In the genomic region with DNA sequence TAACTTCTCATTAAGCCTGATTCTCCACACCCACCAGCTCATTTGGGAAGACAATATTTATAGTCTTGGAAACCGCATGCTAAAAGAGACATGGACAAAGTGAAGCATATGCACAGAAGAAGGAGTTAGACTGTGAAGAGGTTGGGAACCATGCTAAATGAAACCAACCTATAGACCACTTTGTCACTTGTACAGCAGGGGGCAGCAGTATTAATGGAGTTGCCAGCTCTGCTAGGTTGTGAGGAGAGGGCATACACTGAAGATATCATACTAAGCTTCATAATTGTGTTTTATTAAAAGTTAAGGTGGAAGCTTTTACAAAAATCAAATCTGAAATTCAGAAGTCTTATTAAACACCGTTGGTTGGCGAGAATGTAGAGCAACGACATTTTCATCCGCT, we compare ENCODE assay signal across 10 cellular contexts. TPM values are rescaled to one million over a fixed set of nuclear protein-coding genes. Genes with fewer than 3 reads are reported as not detected.
DNase-seq lines count a peak whose midpoint lies in the region; ATAC-seq and TF ChIP-seq lines count a peak whose summit lies in the region.
"Had no signal": no experiment of that assay in that cellular context is flagged by ENCODE, and none has a peak within 500 bp of the region (broad histone marks: within the 10 kb centered on the region; RNA-seq: fewer than 3 reads in every experiment).

No MANE protein-coding gene starts in this region.

- peak; percentile 83 for TF ChIP-seq CTCF in WERI-Rb-1 (IDR thresholded peaks at IDR 0.05; ENCODE audit: low read depth, low read length)
- no peak for TF ChIP-seq CTCF in psoas muscle (IDR thresholded peaks at IDR 0.05)

- intact Hi-C loops in psoas muscle (cut with DNase I): no loop called here

- peaks cover 10% of the 10 kb centered on the region for H3K9me3 ChIP-seq in WERI-Rb-1 (ENCODE audit: severe bottlenecking)
- H3K9me3 ChIP-seq in psoas muscle: no peaks in the 10 kb centered on the region

- H3K4me1 ChIP-seq in psoas muscle: no peaks in the 10 kb centered on the region

- DNase-seq in Caki2 (ENCODE audit: low read depth) (peak; percentile 29), LHCN-M2 (ENCODE audit: low read depth) (peak; percentile 47), WERI-Rb-1 (peak; percentile 53), left kidney (ENCODE audit: low read depth, low spot score) (peak; percentile 47), cerebellar nuclear complex (lab: John Stamatoyannopoulos, UW) (no peak), psoas muscle (no peak)
- no peak for DNase-seq in activated effector memory CD4-positive, alpha-beta T cell treated with Interleukin-2 at 50 U/mL for 16 hours

- peak; percentile 83 for ATAC-seq in GM19035 (IDR thresholded peaks at IDR 0.05; ENCODE audit: unreplicated experiment)
- no peak for ATAC-seq in psoas muscle
- ATAC-seq: K562 had no signal

- 84 to 93% (median 85%) methylated on average over 5 of the region's 5 CpGs for WGBS in psoas muscle, 3 donors

- H3K27me3 ChIP-seq in WERI-Rb-1 (ENCODE audit: insufficient read depth, low read depth, severe bottlenecking) (peaks cover 3% of the 10 kb centered on the region), psoas muscle (ENCODE audit: insufficient read depth in 3 of 3, low read length in 2 of 3) (no peaks in the 10 kb centered on the region)

- in situ Hi-C loops in Caki2 (cut with HindIII; ENCODE audit: low pct_unique_long_range_greater_than_20kb, low sequenced_read_pairs): no loop called here

- H3K36me3 ChIP-seq in WERI-Rb-1 (no peaks in the 10 kb centered on the region), psoas muscle (ENCODE audit: insufficient read depth in 1 of 2, low read depth in 1 of 2) (no peaks in the 10 kb centered on the region)

- H3K27ac ChIP-seq in WERI-Rb-1 (no peak overlapping the region), psoas muscle (no peak overlapping the region)

- no peak overlapping the region for H3K4me3 ChIP-seq in WERI-Rb-1 (ENCODE audit: low read depth, low read length)
- no peak overlapping the region for H3K4me3 ChIP-seq in psoas muscle
- H3K4me3 ChIP-seq: K562, lung had no signal

RNA-seq across cellular contexts. Expression of a gene that starts 38.3 kb away (rescaled TPM):
- not detected in 2 replicates for total RNA-seq in Caki2 (2014; rRNA removed; shearing (Covaris generic); ENCODE audit: low replicate concordance)
- total RNA-seq in LHCN-M2 (2014; rRNA removed) (not detected in 2 replicates), psoas muscle (1 to 10 TPM in 1 of 4 donors, under 1 TPM in 3; 0.32 to 1.3 (median 0.67) TPM)
- polyA plus RNA-seq in LHCN-M2 (2012): not detected
- under 1 TPM; 0.35 to 0.56 (median 0.52) TPM for polyA plus RNA-seq in psoas muscle
- total RNA-seq: K562 had no signal
- polyA plus RNA-seq: K562 had no signal

Comparison
In these comparisons a context has a peak if more than half of its experiments do, and no peak if none do; other contexts are left out.
1. DNase-seq: peak in Caki2 (single experiment), LHCN-M2 (single experiment), WERI-Rb-1 (single experiment) and left kidney (single experiment); none in cerebellar nuclear complex (0 of 2), psoas muscle (0 of 2) and activated effector memory CD4-positive, alpha-beta T cell treated with Interleukin-2 at 50 U/mL for 16 hours (single experiment).